In the genomic region with DNA sequence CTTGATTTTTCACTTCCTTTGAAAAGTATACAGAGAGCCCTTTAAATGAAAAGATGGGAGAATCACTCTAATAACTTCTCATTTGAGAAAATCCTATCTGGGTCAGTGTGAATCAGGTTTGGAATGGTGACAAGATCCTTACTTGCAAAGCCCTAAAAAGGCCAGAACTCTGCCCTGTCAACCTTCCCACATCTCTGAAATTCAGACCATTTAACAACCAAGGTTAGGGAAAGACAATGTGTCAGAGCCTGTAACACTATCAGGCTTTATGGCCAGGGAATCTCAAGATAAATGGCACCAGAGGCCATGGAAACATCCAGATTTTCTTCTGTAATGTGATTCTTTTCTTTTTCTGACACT, we compare ENCODE assay signal across 27 cellular contexts.
"Had no signal": no experiment of that assay in that cellular context is flagged by ENCODE, and none has a peak within 500 bp of the region (broad histone marks: within the 10 kb centered on the region; RNA-seq: fewer than 3 reads in every experiment).

No MANE protein-coding gene starts in this region.

- H3K9me3 ChIP-seq: colonic mucosa, esophagus muscularis mucosa, gastroesophageal sphincter, stomach, testis, uterus had no signal

- H3K4me3 Mint-ChIP-seq: activated CD4-positive, alpha-beta T cell treated with anti-CD3 and anti-CD28 coated beads, Interleukin-2, amount 10 ng/mL, durations not matched to agents 7 days and 5 days; activated CD8-positive, alpha-beta memory T cell treated with anti-CD3 and anti-CD28 coated beads, Interleukin-2, amount 10 ng/mL, durations not matched to agents 7 days and 5 days; activated CD8-positive, alpha-beta T cell treated with anti-CD3 and anti-CD28 coated beads for 36 hours; activated naive CD4-positive, alpha-beta T cell treated with anti-CD3 and anti-CD28 coated beads, Interleukin-2, amount 50 U/mL, for 24 hours; activated T-helper 1 cell treated with anti-CD3 and anti-CD28 coated beads, Interleukin-12 subunit alpha, Interleukin-12 subunit beta, Interleukin-2, Interleukin-4 antibody, amounts not matched to agents 30 ng/mL and 10 ng/mL and 1 ng/mL, durations not matched to agents 14 hours and 24 hours and 36 hours; brain; naive B cell; neural crest cell; stimulated activated memory B cell treated with anti-CD40 and anti-IgM and Interleukin-4, amounts not matched to agents 10 μg/mL and 1 μg/mL and 100 μg/mL, for 72 hours had no signal

- H3K27me3 ChIP-seq: colonic mucosa, esophagus muscularis mucosa, stomach, testis, uterus had no signal

- H3K27ac ChIP-seq: colonic mucosa, esophagus muscularis mucosa, gastroesophageal sphincter, stomach, testis, uterus, VCaP had no signal

- H3K9me3 Mint-ChIP-seq: activated CD4-positive, alpha-beta T cell treated with anti-CD3 and anti-CD28 coated beads, Interleukin-2, amount 10 ng/mL, durations not matched to agents 7 days and 5 days; activated CD8-positive, alpha-beta T cell treated with anti-CD3 and anti-CD28 coated beads for 36 hours; activated naive CD4-positive, alpha-beta T cell treated with anti-CD3 and anti-CD28 coated beads, Interleukin-2, amount 50 U/mL, for 24 hours; activated T-helper 1 cell treated with anti-CD3 and anti-CD28 coated beads, Interleukin-12 subunit alpha, Interleukin-12 subunit beta, Interleukin-2, Interleukin-4 antibody, amounts not matched to agents 30 ng/mL and 10 ng/mL and 1 ng/mL, durations not matched to agents 14 hours and 24 hours and 36 hours; neural crest cell had no signal

- FAIRE-seq: islet of Langerhans, small intestine had no signal

- H3K36me3 Mint-ChIP-seq: activated CD8-positive, alpha-beta memory T cell treated with anti-CD3 and anti-CD28 coated beads, Interleukin-2, amount 10 ng/mL, durations not matched to agents 7 days and 5 days; naive B cell; stimulated activated memory B cell treated with anti-CD40 and anti-IgM and Interleukin-4, amounts not matched to agents 10 μg/mL and 1 μg/mL and 100 μg/mL, for 72 hours had no signal

- H3K27ac Mint-ChIP-seq: activated CD4-positive, alpha-beta T cell treated with anti-CD3 and anti-CD28 coated beads, Interleukin-2, amount 10 ng/mL, durations not matched to agents 7 days and 5 days; activated CD8-positive, alpha-beta memory T cell treated with anti-CD3 and anti-CD28 coated beads, Interleukin-2, amount 10 ng/mL, durations not matched to agents 7 days and 5 days; activated CD8-positive, alpha-beta T cell treated with anti-CD3 and anti-CD28 coated beads for 36 hours; activated naive CD4-positive, alpha-beta T cell treated with anti-CD3 and anti-CD28 coated beads, Interleukin-2, amount 50 U/mL, for 24 hours; activated T-helper 1 cell treated with anti-CD3 and anti-CD28 coated beads, Interleukin-12 subunit alpha, Interleukin-12 subunit beta, Interleukin-2, Interleukin-4 antibody, amounts not matched to agents 30 ng/mL and 10 ng/mL and 1 ng/mL, durations not matched to agents 14 hours and 24 hours and 36 hours; naive B cell; stimulated activated memory B cell treated with anti-CD40 and anti-IgM and Interleukin-4, amounts not matched to agents 10 μg/mL and 1 μg/mL and 100 μg/mL, for 72 hours had no signal

- H3K4me3 ChIP-seq: colonic mucosa, esophagus muscularis mucosa, gastroesophageal sphincter, stomach, testis, uterus had no signal

- DNase-seq: activated CD4-positive, alpha-beta T cell treated with anti-CD3 and anti-CD28 coated beads, Interleukin-2, amount 10 ng/mL, durations not matched to agents 7 days and 5 days; activated CD4-positive, CD25-positive, alpha-beta regulatory T cell treated with anti-CD3 and anti-CD28 coated beads, Interleukin-2, amount 50 U/mL, for 72 hours; activated CD8-positive, alpha-beta memory T cell treated with anti-CD3 and anti-CD28 coated beads, Interleukin-2, amount 10 ng/mL, durations not matched to agents 7 days and 5 days; activated CD8-positive, alpha-beta T cell treated with anti-CD3 and anti-CD28 coated beads for 36 hours; activated gamma-delta T cell treated with Interleukin-2 at 50 U/mL for 16 hours; activated T-cell treated with anti-CD3 and anti-CD28 coated beads for 4 hours; central memory CD4-positive, alpha-beta T cell; colonic mucosa; hypothalamus; left cardiac atrium; mesendoderm; naive B cell; occipital lobe; small intestine; stimulated activated CD4-positive, alpha-beta T cell treated with anti-CD3 and anti-CD28 coated beads, Interleukin-15, amount 100 ng/mL, for 24 hours; stomach; testis; uterus had no signal

- H3K4me1 Mint-ChIP-seq: activated CD4-positive, alpha-beta T cell treated with anti-CD3 and anti-CD28 coated beads, Interleukin-2, amount 10 ng/mL, durations not matched to agents 7 days and 5 days; activated CD8-positive, alpha-beta memory T cell treated with anti-CD3 and anti-CD28 coated beads, Interleukin-2, amount 10 ng/mL, durations not matched to agents 7 days and 5 days; activated naive CD4-positive, alpha-beta T cell treated with anti-CD3 and anti-CD28 coated beads, Interleukin-2, amount 50 U/mL, for 24 hours; brain; naive B cell; stimulated activated memory B cell treated with anti-CD40 and anti-IgM and Interleukin-4, amounts not matched to agents 10 μg/mL and 1 μg/mL and 100 μg/mL, for 72 hours had no signal

- H3K4me1 ChIP-seq: colonic mucosa, esophagus muscularis mucosa, gastroesophageal sphincter, stomach, testis, uterus had no signal

- H3K36me3 ChIP-seq: colonic mucosa, esophagus muscularis mucosa, gastroesophageal sphincter, stomach, uterus had no signal

- H3K27me3 Mint-ChIP-seq: activated CD4-positive, alpha-beta T cell treated with anti-CD3 and anti-CD28 coated beads, Interleukin-2, amount 10 ng/mL, durations not matched to agents 7 days and 5 days; activated CD8-positive, alpha-beta memory T cell treated with anti-CD3 and anti-CD28 coated beads, Interleukin-2, amount 10 ng/mL, durations not matched to agents 7 days and 5 days; activated CD8-positive, alpha-beta T cell treated with anti-CD3 and anti-CD28 coated beads for 36 hours; activated naive CD4-positive, alpha-beta T cell treated with anti-CD3 and anti-CD28 coated beads, Interleukin-2, amount 50 U/mL, for 24 hours had no signal
